ENCODE assay signal across 34 cellular contexts in genomic region chr12:29627221-29627620, GRCh38.
"Had no signal": no experiment of that assay in that cellular context is flagged by ENCODE, and none has a peak within 500 bp of the region (broad histone marks: within the 10 kb centered on the region; RNA-seq: fewer than 3 reads in every experiment).

No MANE protein-coding gene starts in this region.

- H3K4me3 ChIP-seq: MG63 had no signal

- H3K36me3 ChIP-seq: MG63 had no signal

- DNase-seq: Karpas-422, Kasumi-1, MG63, MM.1S, MV-4-11, NCI-H1048, NCI-H1092, NCI-H1092 treated with DMSO at 0.1 percent for 48 hours, NCI-H1105, NCI-H1105 treated with DMSO at 0.1 percent for 48 hours, NCI-H1417, NCI-H1417 treated with DMSO at 0.1 percent for 48 hours, NCI-H1436, NCI-H1436 treated with DMSO at 0.1 percent for 48 hours, NCI-H146, NCI-H1694, NCI-H1694 treated with DMSO at 0.1 percent for 48 hours, NCI-H187, NCI-H187 treated with DMSO at 0.1 percent for 48 hours, NCI-H1930, NCI-H2029, NCI-H2029 treated with DMSO at 0.1 percent for 48 hours, NCI-H2081, NCI-H2081 treated with DMSO at 0.1 percent for 48 hours, NCI-H2107, NCI-H2171, NCI-H2171 treated with DMSO at 0.1 percent for 48 hours, NCI-H2227 treated with DMSO at 0.1 percent for 48 hours, NCI-H226, NCI-H345, NCI-H446, NCI-H446 treated with DMSO at 0.1 percent for 48 hours, NCI-H510A, NCI-H510A treated with DMSO at 0.1 percent for 48 hours had no signal

- H3K27me3 ChIP-seq: MG63 had no signal
